ENCODE assay signal across 22 cellular contexts in the genomic region with DNA sequence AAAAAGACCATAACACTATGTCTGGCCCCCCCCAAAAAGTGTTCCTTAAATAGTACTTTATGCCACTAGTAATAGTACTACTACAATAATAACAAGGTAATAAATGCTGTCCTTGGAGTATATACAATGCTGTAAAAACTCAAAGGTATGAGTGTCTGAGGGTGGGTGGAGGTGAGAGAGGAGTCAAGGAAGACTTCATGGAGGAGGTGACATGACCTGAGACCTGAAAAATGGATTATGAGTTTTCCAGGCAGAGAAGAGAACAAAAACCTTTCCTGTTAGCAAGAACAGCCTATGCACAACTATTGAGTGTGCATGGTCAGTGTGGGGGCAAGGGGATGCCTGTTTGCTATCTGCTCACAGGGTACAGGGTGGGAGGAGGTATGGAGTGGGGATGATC.
"Had no signal": no experiment of that assay in that cellular context is flagged by ENCODE, and none has a peak within 500 bp of the region (broad histone marks: within the 10 kb centered on the region; RNA-seq: fewer than 3 reads in every experiment).

No MANE protein-coding gene starts in this region.

- H3K9me3 Mint-ChIP-seq: natural killer cell treated with Interleukin-12 subunit alpha and Interleukin-12 subunit beta and Interleukin-15 and Interleukin-18, amount 100 ng/mL, for 72 hours; neural crest cell; stimulated activated memory B cell treated with anti-CD40 and anti-IgM and Interleukin-4, amounts not matched to agents 10 μg/mL and 1 μg/mL and 100 μg/mL, for 72 hours had no signal

- H3K4me3 Mint-ChIP-seq: naive B cell; natural killer cell treated with Interleukin-12 subunit alpha and Interleukin-12 subunit beta and Interleukin-15 and Interleukin-18, amount 100 ng/mL, for 72 hours; neural crest cell; stimulated activated memory B cell treated with anti-CD40 and anti-IgM and Interleukin-4, amounts not matched to agents 10 μg/mL and 1 μg/mL and 100 μg/mL, for 72 hours had no signal

- DNase-seq: cerebellar nuclear complex; dorsolateral prefrontal cortex; effector CD4-positive, alpha-beta T cell; left ventricle myocardium superior; lower lobe of right lung; naive B cell; posterior cingulate gyrus; psoas muscle; right cardiac atrium; spleen; stimulated activated CD4-positive, alpha-beta T cell treated with anti-CD3 and anti-CD28 coated beads, Interleukin-4, amount 100 ng/mL, for 4 hours; stimulated activated naive CD8-positive, alpha-beta T cell treated with anti-CD3 and anti-CD28 coated beads, Interleukin-15, Interleukin-2, amounts not matched to agents 100 U/mL and 50 U/mL, for 24 hours; substantia nigra; testis had no signal

- H3K36me3 ChIP-seq: lower lobe of right lung, neutrophil, spleen, tibial nerve had no signal

- H3K4me1 ChIP-seq: lower lobe of right lung, psoas muscle, spleen had no signal

- ATAC-seq: lower lobe of right lung; natural killer cell treated with Interleukin-12 subunit alpha and Interleukin-12 subunit beta and Interleukin-15 and Interleukin-18, amount 100 ng/mL, for 72 hours; psoas muscle; stimulated activated memory B cell treated with anti-CD40 and anti-IgM and Interleukin-4, amounts not matched to agents 10 μg/mL and 1 μg/mL and 100 μg/mL, for 72 hours; stimulated activated naive CD8-positive, alpha-beta T cell treated with anti-CD3 and anti-CD28 coated beads, Interleukin-15, Interleukin-2, amounts not matched to agents 100 U/mL and 50 U/mL, for 24 hours had no signal

- H3K27ac Mint-ChIP-seq: naive B cell; natural killer cell treated with Interleukin-12 subunit alpha and Interleukin-12 subunit beta and Interleukin-15 and Interleukin-18, amount 100 ng/mL, for 72 hours; stimulated activated memory B cell treated with anti-CD40 and anti-IgM and Interleukin-4, amounts not matched to agents 10 μg/mL and 1 μg/mL and 100 μg/mL, for 72 hours had no signal

- H3K9me3 ChIP-seq: lower lobe of right lung, neutrophil, psoas muscle, spleen, testis, tibial nerve had no signal

- H3K4me1 Mint-ChIP-seq: naive B cell; neural crest cell; stimulated activated memory B cell treated with anti-CD40 and anti-IgM and Interleukin-4, amounts not matched to agents 10 μg/mL and 1 μg/mL and 100 μg/mL, for 72 hours had no signal

- H3K4me3 ChIP-seq: dorsolateral prefrontal cortex, lower lobe of right lung, psoas muscle, skin epidermis, spleen, testis, tibial nerve had no signal

- H3K27me3 ChIP-seq: testis, tibial nerve had no signal

- FAIRE-seq: frontal cortex, keratinocyte had no signal

- H3K36me3 Mint-ChIP-seq: naive B cell; natural killer cell treated with Interleukin-12 subunit alpha and Interleukin-12 subunit beta and Interleukin-15 and Interleukin-18, amount 100 ng/mL, for 72 hours; stimulated activated memory B cell treated with anti-CD40 and anti-IgM and Interleukin-4, amounts not matched to agents 10 μg/mL and 1 μg/mL and 100 μg/mL, for 72 hours had no signal

- H3K27ac ChIP-seq: dorsolateral prefrontal cortex, lower lobe of right lung, neutrophil, psoas muscle, spleen had no signal
